ENCODE assay signal across 9 cellular contexts in the genomic region with DNA sequence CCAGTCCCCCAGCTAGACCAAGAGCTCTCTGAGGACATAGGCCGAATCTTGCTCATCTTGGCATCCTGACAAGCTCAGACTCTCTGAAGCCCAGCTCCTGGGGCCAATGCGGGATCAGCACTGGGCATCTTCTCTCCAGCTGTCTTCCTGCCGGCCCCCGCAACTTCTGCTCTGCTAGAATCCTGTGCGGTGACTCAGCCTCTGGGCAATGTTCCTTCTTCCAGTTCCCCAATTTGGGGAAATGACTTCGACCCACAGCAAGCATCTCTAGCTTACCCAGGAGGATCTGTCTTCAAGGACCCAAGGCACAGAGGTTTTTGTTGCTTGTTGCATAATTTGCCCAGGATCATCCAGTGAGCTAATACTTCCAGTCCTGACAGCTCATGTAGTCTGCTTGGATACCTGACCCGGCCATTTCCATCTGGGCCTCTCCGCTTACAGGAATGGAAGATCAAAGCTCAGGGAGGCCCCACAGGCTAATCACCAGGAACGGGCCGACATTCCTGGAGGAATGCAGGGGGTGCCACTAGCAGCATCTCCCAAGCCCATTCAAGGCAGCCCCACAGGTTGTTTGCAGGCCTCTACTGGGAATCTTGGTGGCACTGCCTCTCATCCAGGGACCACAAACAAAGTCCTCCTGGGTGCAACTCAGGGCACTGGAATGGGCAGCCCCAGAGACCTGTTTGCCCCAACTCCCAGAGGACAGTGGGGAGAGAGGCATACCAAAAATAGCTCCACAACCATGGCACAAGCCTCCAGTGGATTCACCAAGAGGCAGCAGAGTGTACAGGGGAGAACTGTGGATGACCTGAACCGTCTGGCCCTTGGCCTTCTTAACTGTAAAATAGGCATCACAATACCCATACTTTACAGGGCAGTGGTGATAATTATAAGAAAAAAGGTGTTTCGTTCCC.
DNase-seq lines count a peak whose midpoint lies in the region; ATAC-seq and TF ChIP-seq lines count a peak whose summit lies in the region.
"Had no signal": no experiment of that assay in that cellular context is flagged by ENCODE, and none has a peak within 500 bp of the region (broad histone marks: within the 10 kb centered on the region; RNA-seq: fewer than 3 reads in every experiment).

No MANE protein-coding gene starts in this region.

- H3K36me3 ChIP-seq in lower lobe of right lung (peaks cover 5% of the 10 kb centered on the region), upper lobe of right lung (peaks cover 9% of the 10 kb centered on the region)

- BruUV-seq in MCF 10A (replicated peaks; lab: Mats Ljungman, UMichigan), result no TSS peak

- H3K4me3 ChIP-seq in lower lobe of right lung, result no peak overlapping the region
- no peak overlapping the region for H3K4me3 ChIP-seq in upper lobe of right lung

- intact Hi-C loops in MCF 10A (cut with micrococcal nuclease), result no loop called here
- intact Hi-C loops in lower lobe of right lung (cut with DNase I), result no loop called here
- intact Hi-C loops in upper lobe of right lung (cut with DNase I), result no loop called here

- no peak overlapping the region for H3K27ac Mint-ChIP-seq in MCF 10A (ENCODE audit: low read depth, unreplicated experiment)
- peak overlapping the region in 1 of 2 donors; percentile 30 for H3K27ac Mint-ChIP-seq in effector memory CD8-positive, alpha-beta T cell
- H3K27ac Mint-ChIP-seq: stimulated activated memory B cell treated with anti-CD40 and anti-IgM and Interleukin-4, amounts not matched to agents 10 μg/mL and 1 μg/mL and 100 μg/mL, for 72 hours had no signal

- POLR2A ChIA-PET in MCF 10A (lab: Yijun Ruan, JAX), result interaction anchor here (0.7 kb wide), 1 partner anchor 18 kb away, joined by 3 read pairs; no protein-coding TSS in a partner anchor

- H3K9me3 ChIP-seq in lower lobe of right lung, result no peaks in the 10 kb centered on the region
- no peaks in the 10 kb centered on the region for H3K9me3 ChIP-seq in upper lobe of right lung

- peaks cover 5% of the 10 kb centered on the region for H3K4me1 Mint-ChIP-seq in MCF 10A (ENCODE audit: insufficient read depth, unreplicated experiment)
- peaks cover 0 to under 1% of the 10 kb centered on the region in 2 donors for H3K4me1 Mint-ChIP-seq in effector memory CD8-positive, alpha-beta T cell (ENCODE audit: low read depth in 2 of 2)

- TF ChIP-seq CTCF in MCF 10A (IDR thresholded peaks at IDR 0.05; ENCODE audit: unreplicated experiment), result no peak
- no peak for TF ChIP-seq CTCF in lower lobe of right lung (IDR thresholded peaks at IDR 0.05)
- TF ChIP-seq CTCF in upper lobe of right lung (IDR thresholded peaks at IDR 0.05), result no peak

- no peaks in the 10 kb centered on the region for H3K9me3 Mint-ChIP-seq in MCF 10A (ENCODE audit: unreplicated experiment)
- no peaks in the 10 kb centered on the region for H3K9me3 Mint-ChIP-seq in effector memory CD8-positive, alpha-beta T cell
- H3K9me3 Mint-ChIP-seq: stimulated activated memory B cell treated with anti-CD40 and anti-IgM and Interleukin-4, amounts not matched to agents 10 μg/mL and 1 μg/mL and 100 μg/mL, for 72 hours had no signal

- peaks cover 47% of the 10 kb centered on the region for H3K4me1 ChIP-seq in lower lobe of right lung
- peaks cover 43% of the 10 kb centered on the region for H3K4me1 ChIP-seq in upper lobe of right lung

- DNase-seq in M059J (ENCODE audit: low read depth) (peak; percentile 76), MCF 10A (ENCODE audit: unreplicated experiment) (peak; percentile 81), lower lobe of right lung (peak; percentile 78), upper lobe of right lung (peak; percentile 75), NCI-H1417 (lab: John Stamatoyannopoulos, UW) (no peak), NCI-H526 treated with DMSO at 0.1 percent for 48 hours (lab: John Stamatoyannopoulos, UW) (no peak)
- no peak for DNase-seq in effector memory CD8-positive, alpha-beta T cell

- no peak overlapping the region for H3K4me3 Mint-ChIP-seq in MCF 10A (ENCODE audit: unreplicated experiment)
- no peak overlapping the region for H3K4me3 Mint-ChIP-seq in effector memory CD8-positive, alpha-beta T cell
- H3K4me3 Mint-ChIP-seq: stimulated activated memory B cell treated with anti-CD40 and anti-IgM and Interleukin-4, amounts not matched to agents 10 μg/mL and 1 μg/mL and 100 μg/mL, for 72 hours had no signal

- H3K27me3 Mint-ChIP-seq in MCF 10A (ENCODE audit: insufficient read depth, unreplicated experiment), result no peaks in the 10 kb centered on the region
- H3K27me3 Mint-ChIP-seq in effector memory CD8-positive, alpha-beta T cell, result no peaks in the 10 kb centered on the region
- H3K27me3 Mint-ChIP-seq: stimulated activated memory B cell treated with anti-CD40 and anti-IgM and Interleukin-4, amounts not matched to agents 10 μg/mL and 1 μg/mL and 100 μg/mL, for 72 hours had no signal

- peaks cover 9% of the 10 kb centered on the region for H3K36me3 Mint-ChIP-seq in MCF 10A (ENCODE audit: insufficient read depth, unreplicated experiment)
- peaks cover 3% of the 10 kb centered on the region for H3K36me3 Mint-ChIP-seq in effector memory CD8-positive, alpha-beta T cell (ENCODE audit: insufficient read depth)

- CTCF ChIA-PET in MCF 10A (lab: Yijun Ruan, JAX), result interaction anchor here (0.6 to 3.4 kb wide), 3 partner anchors 12 to 63 kb away, joined by 3 to 19 read pairs (median 5); no protein-coding TSS in a partner anchor

- H3K27me3 ChIP-seq in lower lobe of right lung (ENCODE audit: low read depth), result no peaks in the 10 kb centered on the region
- H3K27me3 ChIP-seq in upper lobe of right lung, result no peaks in the 10 kb centered on the region

- peak; percentile 66 to 70 for ATAC-seq in lower lobe of right lung
- peak; percentile 82 for ATAC-seq in upper lobe of right lung
- no peak for ATAC-seq in effector memory CD8-positive, alpha-beta T cell (replicated peaks)
- ATAC-seq in HG03039 (IDR thresholded peaks at IDR 0.05; ENCODE audit: unreplicated experiment), result no peak
- ATAC-seq: stimulated activated memory B cell treated with anti-CD40 and anti-IgM and Interleukin-4, amounts not matched to agents 10 μg/mL and 1 μg/mL and 100 μg/mL, for 72 hours had no signal

- peak overlapping the region; percentile 28 for H3K27ac ChIP-seq in lower lobe of right lung
- no peak overlapping the region for H3K27ac ChIP-seq in upper lobe of right lung

Comparison
In these comparisons a context has a peak if more than half of its experiments do, and no peak if none do; other contexts are left out.
1. DNase-seq: peak in M059J (single experiment), MCF 10A (single experiment), lower lobe of right lung (single experiment) and upper lobe of right lung (single experiment); none in effector memory CD8-positive, alpha-beta T cell (0 of 3), NCI-H1417 (0 of 3) and NCI-H526 treated with DMSO at 0.1 percent for 48 hours (single experiment).
2. ATAC-seq: peak in lower lobe of right lung (2 of 2) and upper lobe of right lung (single experiment); none in effector memory CD8-positive, alpha-beta T cell (single experiment) and HG03039 (single experiment).